Comparison of ENCODE assay signal across 1 cellular context in genomic region chr6:125197795-125198269, GRCh38.
A peak's percentile ranks its signal among the peaks of the same experiment; 100 is the strongest.
TF ChIP-seq lines count a peak whose summit lies in the region.

No MANE protein-coding gene starts in this region.

TF ChIP-seq in HEK293, 187 proteins besides CTCF, POLR2A, EP300 and RAD21 (continued from another document):
- TF ChIP-seq ZNF449 (tag by site-specific recombination; IDR thresholded peaks at IDR 0.05) (peak; percentile 97), ZXDB (tag by site-specific recombination; IDR thresholded peaks at IDR 0.05) (0 out of 2 replicates have a peak, but pooled peaks have one; percentile 19), ZEB2 (tag by site-specific recombination; IDR thresholded peaks at IDR 0.05) (0 out of 2 replicates have a peak, but pooled peaks have one; percentile 13)
TF ChIP-seq in HEK293: peak in this region for 10.
